In genomic region chr6:44298864-44299263, GRCh38 we compare ENCODE assay signal across 1 cellular context.
TF ChIP-seq lines count a peak whose summit lies in the region.

No MANE protein-coding gene starts in this region.

TF ChIP-seq in WTC11, 78 proteins besides CTCF, POLR2A, EP300 and RAD21 (continued from another document):
- TF ChIP-seq, protein P1, sequence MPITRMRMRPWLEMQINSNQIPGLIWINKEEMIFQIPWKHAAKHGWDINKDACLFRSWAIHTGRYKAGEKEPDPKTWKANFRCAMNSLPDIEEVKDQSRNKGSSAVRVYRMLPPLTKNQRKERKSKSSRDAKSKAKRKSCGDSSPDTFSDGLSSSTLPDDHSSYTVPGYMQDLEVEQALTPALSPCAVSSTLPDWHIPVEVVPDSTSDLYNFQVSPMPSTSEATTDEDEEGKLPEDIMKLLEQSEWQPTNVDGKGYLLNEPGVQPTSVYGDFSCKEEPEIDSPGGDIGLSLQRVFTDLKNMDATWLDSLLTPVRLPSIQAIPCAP (CRISPR knock-in tag; IDR thresholded peaks at IDR 0.05), result no peak
- no peak for TF ChIP-seq GRHL2 (CRISPR knock-in tag; IDR thresholded peaks at IDR 0.05; ENCODE audit: insufficient replicate concordance, severe bottlenecking)
- TF ChIP-seq ESRRA (CRISPR knock-in tag; IDR thresholded peaks at IDR 0.05; ENCODE audit: borderline replicate concordance), result no peak
- no peak for TF ChIP-seq HMGA2 (CRISPR knock-in tag; IDR thresholded peaks at IDR 0.05)
- TF ChIP-seq SP1 (CRISPR knock-in tag; conservative IDR thresholded peaks at IDR 0.05), result no peak
- no peak for TF ChIP-seq ATF1 (CRISPR knock-in tag; IDR thresholded peaks at IDR 0.05)
- no peak for TF ChIP-seq JUN (CRISPR knock-in tag; IDR thresholded peaks at IDR 0.05)
- no peak for TF ChIP-seq ETV6 (CRISPR knock-in tag; IDR thresholded peaks at IDR 0.05)
- no peak for TF ChIP-seq TCF7 (CRISPR knock-in tag; IDR thresholded peaks at IDR 0.05; ENCODE audit: low read depth)
- TF ChIP-seq PRRX2 (CRISPR knock-in tag; IDR thresholded peaks at IDR 0.05), result no peak
